5 cellular contexts compared by ENCODE assay signal in genomic region chr4:126520731-126521130, GRCh38.
"Had no signal": no experiment of that assay in that cellular context is flagged by ENCODE, and none has a peak within 500 bp of the region (broad histone marks: within the 10 kb centered on the region; RNA-seq: fewer than 3 reads in every experiment).

No MANE protein-coding gene starts in this region.

- H3K27ac ChIP-seq: HL-60 had no signal

- H3K4me3 ChIP-seq: K562 had no signal

- ATAC-seq: HepG2, K562 had no signal

- DNase-seq: IMR-90, KBM-7 had no signal
